In genomic region chr12:120670237-120670636, GRCh38 we compare ENCODE assay signal across 3 cellular contexts. TPM values are rescaled to one million over a fixed set of nuclear protein-coding genes. Genes with fewer than 3 reads are reported as not detected.
"Had no signal": no experiment of that assay in that cellular context is flagged by ENCODE, and none has a peak within 500 bp of the region (broad histone marks: within the 10 kb centered on the region; RNA-seq: fewer than 3 reads in every experiment).

No MANE protein-coding gene starts in this region.

RNA-seq across cellular contexts. Expression of gene CABP1, which starts 29.8 kb away (rescaled TPM):
- total RNA-seq: activated naive CD4-positive, alpha-beta T cell treated with anti-CD3 and anti-CD28 coated beads for 36 hours; PC-9; T-helper 17 cell had no signal
